Comparison of ENCODE assay signal across 7 cellular contexts in the genomic region with DNA sequence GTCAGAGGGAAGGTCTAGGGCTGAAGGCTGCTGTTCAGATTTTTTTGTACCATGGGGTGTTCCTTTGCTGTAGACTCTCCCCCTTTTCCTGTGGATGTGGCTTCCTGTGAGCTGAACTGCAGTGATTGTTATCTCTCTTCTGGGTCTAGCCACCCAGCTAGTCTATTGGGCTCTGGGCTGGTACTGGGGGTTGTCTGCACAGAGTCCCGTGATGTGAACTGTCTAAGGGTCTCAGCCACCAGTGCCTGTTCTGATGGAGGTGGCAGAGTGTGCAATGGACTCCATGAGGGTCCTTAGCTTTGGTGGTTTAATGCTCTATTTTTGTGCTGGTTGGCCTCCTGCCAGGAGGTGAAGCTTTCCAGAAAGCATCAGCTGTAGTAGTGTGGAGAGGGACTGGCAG.
DNase-seq lines count a peak whose midpoint lies in the region; ATAC-seq and TF ChIP-seq lines count a peak whose summit lies in the region.
"Not testable (repeated sequence)": the region's sequence is repeated elsewhere in the genome, so short reads cannot be mapped to it uniquely, and the experiment has no call there.

No MANE protein-coding gene starts in this region.

- POLR2A ChIA-PET in CD8-positive, alpha-beta T cell (lab: Charles Lee), result interaction anchor here (0.7 to 1.7 kb wide), 3 partner anchors 11 to 23 kb away, joined by 3 to 7 read pairs (median 3); no protein-coding TSS in a partner anchor
- POLR2A ChIA-PET in T-cell (lab: Charles Lee); activated CD4-positive, alpha-beta T cell treated with anti-CD3 and anti-CD28 coated beads, Interleukin-2, amount 10 ng/mL, durations not matched to agents 7 days and 5 days (lab: Charles Lee): not testable (repeated sequence)

- peak; percentile 40 for ATAC-seq in CD8-positive, alpha-beta T cell
- ATAC-seq in T-cell (replicated peaks in 1 of 4), result peak; percentile 53 to 74 (median 70)
- ATAC-seq in activated T-cell treated with anti-CD3 and anti-CD28 coated beads, Interleukin-2, amount 50 U/mL, for 4 hours, result peak in 1 of 2 donors; percentile 21

- peak overlapping the region; percentile 60 for H3K4me3 Mint-ChIP-seq in CD8-positive, alpha-beta T cell
- peak overlapping the region; percentile 35 to 65 (median 62) for H3K4me3 Mint-ChIP-seq in T-cell
- H3K4me3 Mint-ChIP-seq in activated CD4-positive, alpha-beta T cell treated with anti-CD3 and anti-CD28 coated beads, Interleukin-2, amount 10 ng/mL, durations not matched to agents 7 days and 5 days, result peak overlapping the region; percentile 26
- H3K4me3 Mint-ChIP-seq in activated T-cell treated with anti-CD3 and anti-CD28 coated beads, Interleukin-2, amount 50 U/mL, for 4 hours, result peak overlapping the region; percentile 53
- peak overlapping the region; percentile 46 for H3K4me3 Mint-ChIP-seq in activated naive CD4-positive, alpha-beta T cell treated with anti-CD3 and anti-CD28 coated beads, Interleukin-2, amount 50 U/mL, for 24 hours
- not testable (repeated sequence) for H3K4me3 Mint-ChIP-seq in chondrocyte (ENCODE audit: unreplicated experiment)

- CTCF ChIA-PET in CD8-positive, alpha-beta T cell (lab: Charles Lee), result interaction anchor here (0.9 to 1.8 kb wide), 2 partner anchors 32 to 63 kb away, joined by 3 to 5 read pairs; no protein-coding TSS in a partner anchor
- CTCF ChIA-PET in T-cell (lab: Charles Lee), result interaction anchor here in 1 of 2 donors (1.2 kb wide), 1 partner anchor 63 kb away, joined by 3 read pairs; no protein-coding TSS in a partner anchor
- CTCF ChIA-PET in activated CD4-positive, alpha-beta T cell treated with anti-CD3 and anti-CD28 coated beads, Interleukin-2, amount 10 ng/mL, durations not matched to agents 7 days and 5 days (lab: Charles Lee), result not testable (repeated sequence)

- H3K27me3 ChIP-seq in CD8-positive, alpha-beta T cell (ENCODE audit: insufficient read depth, low read length), result not testable (repeated sequence)

- peak overlapping the region; percentile 82 for H3K27ac Mint-ChIP-seq in CD8-positive, alpha-beta T cell
- H3K27ac Mint-ChIP-seq in T-cell, result peak overlapping the region; percentile 88 to 96
- H3K27ac Mint-ChIP-seq in activated CD4-positive, alpha-beta T cell treated with anti-CD3 and anti-CD28 coated beads, Interleukin-2, amount 10 ng/mL, durations not matched to agents 7 days and 5 days, result peak overlapping the region; percentile 67
- H3K27ac Mint-ChIP-seq in activated naive CD4-positive, alpha-beta T cell treated with anti-CD3 and anti-CD28 coated beads, Interleukin-2, amount 50 U/mL, for 24 hours, result peak overlapping the region; percentile 61
- not testable (repeated sequence) for H3K27ac Mint-ChIP-seq in chondrocyte (ENCODE audit: unreplicated experiment)

- peaks cover 64% of the 10 kb centered on the region for H3K4me1 Mint-ChIP-seq in CD8-positive, alpha-beta T cell (ENCODE audit: low read depth)
- H3K4me1 Mint-ChIP-seq in T-cell, result peaks cover 65 to 79% (median 76%) of the 10 kb centered on the region in 3 donors
- H3K4me1 Mint-ChIP-seq in activated CD4-positive, alpha-beta T cell treated with anti-CD3 and anti-CD28 coated beads, Interleukin-2, amount 10 ng/mL, durations not matched to agents 7 days and 5 days, result peaks cover 74% of the 10 kb centered on the region
- peaks cover 65% of the 10 kb centered on the region for H3K4me1 Mint-ChIP-seq in activated T-cell treated with anti-CD3 and anti-CD28 coated beads, Interleukin-2, amount 50 U/mL, for 4 hours (ENCODE audit: low read depth)
- peaks cover 87% of the 10 kb centered on the region for H3K4me1 Mint-ChIP-seq in activated naive CD4-positive, alpha-beta T cell treated with anti-CD3 and anti-CD28 coated beads, Interleukin-2, amount 50 U/mL, for 24 hours
- not testable (repeated sequence) for H3K4me1 Mint-ChIP-seq in chondrocyte (ENCODE audit: low read depth)

- H3K27ac ChIP-seq in CD8-positive, alpha-beta T cell (ENCODE audit: low read depth, low read length), result not testable (repeated sequence)

- H3K9me3 Mint-ChIP-seq in CD8-positive, alpha-beta T cell, result peaks cover 24% of the 10 kb centered on the region
- H3K9me3 Mint-ChIP-seq in T-cell (peaks cover 13 to 24% (median 13%) of the 10 kb centered on the region in 3 donors), chondrocyte (ENCODE audit: low read depth) (peaks cover 71% of the 10 kb centered on the region)
- peaks cover 34% of the 10 kb centered on the region for H3K9me3 Mint-ChIP-seq in activated CD4-positive, alpha-beta T cell treated with anti-CD3 and anti-CD28 coated beads, Interleukin-2, amount 10 ng/mL, durations not matched to agents 7 days and 5 days
- peaks cover 23% of the 10 kb centered on the region for H3K9me3 Mint-ChIP-seq in activated T-cell treated with anti-CD3 and anti-CD28 coated beads, Interleukin-2, amount 50 U/mL, for 4 hours
- H3K9me3 Mint-ChIP-seq in activated naive CD4-positive, alpha-beta T cell treated with anti-CD3 and anti-CD28 coated beads, Interleukin-2, amount 50 U/mL, for 24 hours, result peaks cover 18% of the 10 kb centered on the region

- not testable (repeated sequence) for TF ChIP-seq CTCF in CD8-positive, alpha-beta T cell (IDR thresholded peaks at IDR 0.05); chondrocyte (IDR thresholded peaks at IDR 0.05)

- peak in 4 of 7 experiments; percentile 16 to 70 (median 31) for DNase-seq in CD8-positive, alpha-beta T cell
- DNase-seq in T-cell (peak in 25 of 34 experiments; percentile 5 to 58 (median 24)), chondrocyte (ENCODE audit: low spot score) (peak; percentile 25), posterior vena cava (ENCODE audit: low spot score) (peak; percentile 28)
- peak; percentile 59 for DNase-seq in activated CD4-positive, alpha-beta T cell treated with anti-CD3 and anti-CD28 coated beads, Interleukin-2, amount 10 ng/mL, durations not matched to agents 7 days and 5 days
- DNase-seq in activated T-cell treated with anti-CD3 and anti-CD28 coated beads, Interleukin-2, amount 50 U/mL, for 4 hours, result not testable (repeated sequence)

- H3K9me3 ChIP-seq in CD8-positive, alpha-beta T cell (ENCODE audit: low read length), result not testable (repeated sequence)

- peaks cover 53% of the 10 kb centered on the region for H3K4me1 ChIP-seq in CD8-positive, alpha-beta T cell (ENCODE audit: insufficient read depth, low read length)

- not testable (repeated sequence) for H3K36me3 ChIP-seq in CD8-positive, alpha-beta T cell (ENCODE audit: insufficient read depth, low read length)

- intact Hi-C loops in CD8-positive, alpha-beta T cell (cut with DNase I, micrococcal nuclease), result loop anchor here in 1 of 2 experiments (2.0 kb wide), 1 partner anchor 41 kb away; no protein-coding TSS in a partner anchor
- intact Hi-C loops in posterior vena cava (cut with DNase I), result not testable (repeated sequence)

- not testable (repeated sequence) for H3K4me3 ChIP-seq in CD8-positive, alpha-beta T cell (ENCODE audit: low read depth, low read length)

- peaks cover 12% of the 10 kb centered on the region for H3K36me3 Mint-ChIP-seq in CD8-positive, alpha-beta T cell
- H3K36me3 Mint-ChIP-seq in T-cell; activated T-cell treated with anti-CD3 and anti-CD28 coated beads, Interleukin-2, amount 50 U/mL, for 4 hours (ENCODE audit: insufficient read depth): not testable (repeated sequence)
- peaks cover 28% of the 10 kb centered on the region for H3K36me3 Mint-ChIP-seq in activated CD4-positive, alpha-beta T cell treated with anti-CD3 and anti-CD28 coated beads, Interleukin-2, amount 10 ng/mL, durations not matched to agents 7 days and 5 days (ENCODE audit: low read depth)
- peaks cover 10% of the 10 kb centered on the region for H3K36me3 Mint-ChIP-seq in activated naive CD4-positive, alpha-beta T cell treated with anti-CD3 and anti-CD28 coated beads, Interleukin-2, amount 50 U/mL, for 24 hours
- peaks cover 22% of the 10 kb centered on the region for H3K36me3 Mint-ChIP-seq in chondrocyte (ENCODE audit: low read depth)

- not testable (repeated sequence) for H3K27me3 Mint-ChIP-seq in CD8-positive, alpha-beta T cell (ENCODE audit: low read depth); T-cell; activated T-cell treated with anti-CD3 and anti-CD28 coated beads, Interleukin-2, amount 50 U/mL, for 4 hours (ENCODE audit: low read depth); activated naive CD4-positive, alpha-beta T cell treated with anti-CD3 and anti-CD28 coated beads, Interleukin-2, amount 50 U/mL, for 24 hours
- H3K27me3 Mint-ChIP-seq in activated CD4-positive, alpha-beta T cell treated with anti-CD3 and anti-CD28 coated beads, Interleukin-2, amount 10 ng/mL, durations not matched to agents 7 days and 5 days, result peaks cover 15% of the 10 kb centered on the region
- H3K27me3 Mint-ChIP-seq in chondrocyte (ENCODE audit: low read depth), result peaks cover 18% of the 10 kb centered on the region
